17 cellular contexts compared by ENCODE assay signal in genomic region chr11:48104562-48104924, GRCh38.
DNase-seq lines count a peak whose midpoint lies in the region; ATAC-seq, FAIRE-seq and TF ChIP-seq lines count a peak whose summit lies in the region.
"Had no signal": no experiment of that assay in that cellular context is flagged by ENCODE, and none has a peak within 500 bp of the region (broad histone marks: within the 10 kb centered on the region; RNA-seq: fewer than 3 reads in every experiment).

No MANE protein-coding gene starts in this region.

- H3K27ac ChIP-seq in HUES48 (ENCODE audit: low read depth, low read length), result peak overlapping the region; percentile 16
- H3K27ac ChIP-seq in GM12878 (ENCODE audit: control insufficient read depth, insufficient read depth), result no peak overlapping the region
- peak overlapping the region; percentile 22 to 94 (median 80) for H3K27ac ChIP-seq in right lobe of liver
- peak overlapping the region in 2 of 3 donors; percentile 31 to 38 for H3K27ac ChIP-seq in thyroid gland
- H3K27ac ChIP-seq: C4-2B, PC-9 had no signal

- BruUV-seq in GM12878 (replicated peaks; lab: Mats Ljungman, UMichigan), result no TSS peak

- H3K36me3 ChIP-seq in HUES48 (ENCODE audit: control insufficient read depth, insufficient read depth, low read length), result no peaks in the 10 kb centered on the region
- H3K36me3 ChIP-seq in GM12878 (ENCODE audit: control insufficient read depth in 2 of 2, insufficient read depth in 2 of 2, low read length in 1 of 2), result no peaks in the 10 kb centered on the region
- H3K36me3 ChIP-seq in right lobe of liver, result no peaks in the 10 kb centered on the region
- H3K36me3 ChIP-seq in thyroid gland, result no peaks in the 10 kb centered on the region
- H3K36me3 ChIP-seq: gastrocnemius medialis had no signal

- FAIRE-seq in GM12878 (lab: Jason Lieb, UNC), result no peak

- intact Hi-C loops in GM12878 (cut with micrococcal nuclease; ENCODE audit: unreplicated experiment), result no loop called here
- intact Hi-C loops in right lobe of liver (cut with DNase I), result loop anchor here in 1 of 2 donors (5.0 kb wide), 1 partner anchor 107 kb away; no protein-coding TSS in a partner anchor
- intact Hi-C loops in thyroid gland (cut with DNase I), result loop anchor here (10.0 kb wide), 1 partner anchor 250 kb away; no protein-coding TSS in a partner anchor

- H3K9ac ChIP-seq in HUES48 (ENCODE audit: low read depth, low read length) (no peak overlapping the region), GM12878 (ENCODE audit: control insufficient read depth, insufficient read depth, low read length) (no peak overlapping the region)

- H3K4me3 ChIP-seq in HUES48 (ENCODE audit: low read depth, low read length) (no peak overlapping the region), GM12878 (no peak overlapping the region), right lobe of liver (no peak overlapping the region), thyroid gland (replicated peaks in 1 of 3) (no peak overlapping the region)
- H3K4me3 ChIP-seq: gastrocnemius medialis, PC-9 had no signal

- DNase-seq in GM12878 (ENCODE audit: low read depth, low spot score), result no peak
- DNase-seq in right lobe of liver, result peak in 1 of 3 donors; percentile 25
- no peak for DNase-seq in thyroid gland
- DNase-seq in NCI-H1092 (lab: John Stamatoyannopoulos, UW), result no peak
- DNase-seq in NCI-H748 treated with DMSO at 0.1 percent for 48 hours (lab: John Stamatoyannopoulos, UW), result no peak
- DNase-seq: activated CD4-positive, alpha-beta T cell treated with anti-CD3 and anti-CD28 coated beads, Interleukin-2, amount 50 U/mL, for 1 hour; DMS53; gastrocnemius medialis; left ventricle myocardium superior; MM.1S; naive B cell; NCI-H2029; NCI-H524 treated with DMSO at 0.1 percent for 48 hours; PC-9 had no signal

- no peak for TF ChIP-seq EP300 in GM12878 (IDR thresholded peaks at IDR 0.05; ENCODE audit: borderline replicate concordance in 1 of 2, control insufficient read depth in 1 of 2, low read depth in 2 of 2, low read length in 2 of 2)

- POLR2A ChIA-PET in GM12878 (lab: Charles Lee), result interaction anchor here (1.2 kb wide), 1 partner anchor 10 kb away, joined by 3 read pairs; no protein-coding TSS in a partner anchor

- H3K79me2 ChIP-seq in GM12878 (ENCODE audit: control insufficient read depth, insufficient read depth, low read length), result peaks cover 7% of the 10 kb centered on the region

- no peak for ATAC-seq in GM12878
- ATAC-seq in right lobe of liver, result no peak
- no peak for ATAC-seq in GM21717 (IDR thresholded peaks at IDR 0.05; ENCODE audit: unreplicated experiment)

- no peaks in the 10 kb centered on the region for H3K27me3 ChIP-seq in HUES48 (ENCODE audit: control insufficient read depth, insufficient read depth, low read length)
- H3K27me3 ChIP-seq in GM12878 (replicated peaks in 1 of 2; ENCODE audit: control insufficient read depth in 2 of 2, insufficient read depth in 2 of 2, low read length in 1 of 2), result no peaks in the 10 kb centered on the region
- H3K27me3 ChIP-seq in right lobe of liver, result no peaks in the 10 kb centered on the region
- no peaks in the 10 kb centered on the region for H3K27me3 ChIP-seq in thyroid gland
- H3K27me3 ChIP-seq: gastrocnemius medialis had no signal

- no peak for TF ChIP-seq RAD21 in GM12878 (IDR thresholded peaks at IDR 0.05; ENCODE audit: insufficient read depth, low read depth, low read length)

- no peaks in the 10 kb centered on the region; the same call in 1 of the 2 replicates for H4K20me1 ChIP-seq in GM12878 (ENCODE audit: control insufficient read depth, insufficient read depth)

- H3K4me1 ChIP-seq in HUES48 (ENCODE audit: control insufficient read depth, insufficient read depth, low read length), result peaks cover 25% of the 10 kb centered on the region
- peaks cover 55% of the 10 kb centered on the region for H3K4me1 ChIP-seq in GM12878 (ENCODE audit: control insufficient read depth, insufficient read depth, low read length)
- H3K4me1 ChIP-seq in right lobe of liver, result peaks cover 0 to 85% (median 28%) of the 10 kb centered on the region in 4 donors
- peaks cover 9 to 26% of the 10 kb centered on the region in 2 donors for H3K4me1 ChIP-seq in thyroid gland

- TF ChIP-seq POLR2A in GM12878 (IDR thresholded peaks at IDR 0.05; ENCODE audit: low read depth, low read length) (no peak), right lobe of liver (IDR thresholded peaks at IDR 0.05) (no peak), thyroid gland (IDR thresholded peaks at IDR 0.05) (no peak)

- no peak overlapping the region for H2AFZ ChIP-seq in GM12878 (ENCODE audit: control insufficient read depth, low read depth, low read length)
- H2AFZ ChIP-seq: PC-9 had no signal

- SMC1A ChIA-PET in GM12878 (lab: Charles Lee; ENCODE audit: uncharacterized antibody, unreplicated experiment), result interaction anchor here (0.5 to 11.3 kb wide), 6 partner anchors 11 to 169 kb away, joined by 3 to 234 read pairs (median 3); no protein-coding TSS in a partner anchor

- TF ChIP-seq CTCF in GM12878 (IDR thresholded peaks at IDR 0.05 in 2 of 3, conservative IDR thresholded peaks at IDR 0.05 in 1 of 3; ENCODE audit: control insufficient read depth in 2 of 3, extremely low read depth in 1 of 3, insufficient read depth in 1 of 3, low read depth in 3 of 3, low read length in 3 of 3) (no peak), right lobe of liver (IDR thresholded peaks at IDR 0.05) (no peak), thyroid gland (IDR thresholded peaks at IDR 0.05) (no peak)

- RAD21 ChIA-PET in GM12878 (lab: Charles Lee; ENCODE audit: unreplicated experiment), result interaction anchor here (0.5 kb wide), 1 partner anchor 123 kb away, joined by 3 read pairs; no protein-coding TSS in a partner anchor

- WGBS in GM12878 (ENCODE audit: insufficient coverage, insufficient replicate concordance, low lambda C conversion rate, missing lambda C conversion rate), result 80% methylated on average over 3 of the region's 3 CpGs
- 75% methylated on average over 3 of the region's 3 CpGs for WGBS in right lobe of liver (ENCODE audit: insufficient coverage, low coverage, low lambda C conversion rate, missing lambda C conversion rate)
- 83 to 84% methylated on average over 3 of the region's 3 CpGs for WGBS in thyroid gland, 2 donors

- H3K9me3 ChIP-seq in HUES48 (ENCODE audit: control insufficient read depth, insufficient read depth, low read length) (no peaks in the 10 kb centered on the region), GM12878 (replicated peaks; ENCODE audit: control insufficient read depth, insufficient read depth, low read length) (no peaks in the 10 kb centered on the region), right lobe of liver (no peaks in the 10 kb centered on the region), thyroid gland (no peaks in the 10 kb centered on the region)
- H3K9me3 ChIP-seq: gastrocnemius medialis had no signal

- H3K4me2 ChIP-seq in GM12878 (ENCODE audit: control insufficient read depth, insufficient read depth), result no peak overlapping the region
- H3K4me2 ChIP-seq: PC-9 had no signal

- CTCF ChIA-PET in GM12878 (lab: Yijun Ruan, JAX), result interaction anchor here (1.5 to 10.9 kb wide), 2 partner anchors 58 to 168 kb away, joined by 3 to 244 read pairs; no protein-coding TSS in a partner anchor

- in situ Hi-C loops in GM12878 (cut with MboI), result loop anchor here (10.0 kb wide), 1 partner anchor 170 kb away; no protein-coding TSS in a partner anchor

TF ChIP-seq in GM12878, 131 proteins besides CTCF, POLR2A, EP300 and RAD21:
- peak in 1 of 2 experiments; percentile 27; a peak in 1 of 4 replicates for TF ChIP-seq IKZF2 (IDR thresholded peaks at IDR 0.05)
- TF ChIP-seq NRF1 (conservative IDR thresholded peaks at IDR 0.05; ENCODE audit: low read depth, low read length), result no peak
- TF ChIP-seq IKZF1 (conservative IDR thresholded peaks at IDR 0.05), result 0 out of 2 replicates have a peak, but pooled peaks have one; percentile 6
- no peak for TF ChIP-seq JUNB (IDR thresholded peaks at IDR 0.05)
- no peak for TF ChIP-seq IRF4 (IDR thresholded peaks at IDR 0.05; ENCODE audit: low read depth, low read length)
